In genomic region chr14:23469906-23470403, GRCh38 we compare ENCODE assay signal across 8 cellular contexts. TPM values are rescaled to one million over a fixed set of nuclear protein-coding genes. Genes with fewer than 3 reads are reported as not detected.
DNase-seq lines count a peak whose midpoint lies in the region; ATAC-seq and TF ChIP-seq lines count a peak whose summit lies in the region.

No MANE protein-coding gene starts in this region.

- no peaks in the 10 kb centered on the region for H4K20me1 ChIP-seq in OCI-LY7 (ENCODE audit: insufficient read depth, low read length)

- H3K36me3 Mint-ChIP-seq in stimulated activated effector memory CD8-positive, alpha-beta T cell treated with anti-CD3 and anti-CD28 coated beads, Interleukin-12 subunit alpha, Interleukin-12 subunit beta, amount 100 ng/mL, for 72 hours, result no peaks in the 10 kb centered on the region

- BruUV-seq in OCI-LY7 (replicated peaks; lab: Mats Ljungman, UMichigan), result TSS peak; percentile 89

- no peak overlapping the region for H3K4me3 Mint-ChIP-seq in stimulated activated effector memory CD8-positive, alpha-beta T cell treated with anti-CD3 and anti-CD28 coated beads, Interleukin-12 subunit alpha, Interleukin-12 subunit beta, amount 100 ng/mL, for 72 hours

- H3K9me3 ChIP-seq in OCI-LY7 (ENCODE audit: low read length), result peaks cover 9% of the 10 kb centered on the region

- H3K4me1 Mint-ChIP-seq in stimulated activated effector memory CD8-positive, alpha-beta T cell treated with anti-CD3 and anti-CD28 coated beads, Interleukin-12 subunit alpha, Interleukin-12 subunit beta, amount 100 ng/mL, for 72 hours, result peaks cover 6% of the 10 kb centered on the region

- TF ChIP-seq CTCF in OCI-LY7 (conservative IDR thresholded peaks at IDR 0.05; ENCODE audit: low read length) (no peak), fibroblast of villous mesenchyme (IDR thresholded peaks at IDR 0.05; ENCODE audit: insufficient read depth, low read depth, low read length) (no peak)

- H3K9me3 Mint-ChIP-seq in stimulated activated effector memory CD8-positive, alpha-beta T cell treated with anti-CD3 and anti-CD28 coated beads, Interleukin-12 subunit alpha, Interleukin-12 subunit beta, amount 100 ng/mL, for 72 hours, result no peaks in the 10 kb centered on the region

- intact Hi-C loops in OCI-LY7 (cut with micrococcal nuclease; ENCODE audit: unreplicated experiment), result loop anchor here (5.0 kb wide), 1 partner anchor 148 kb away; the partner anchor contains the start of gene PABPN1

- peak overlapping the region; percentile 97; the same call in 1 of the 2 replicates for H2AFZ ChIP-seq in OCI-LY7 (ENCODE audit: low read length)

- peak; percentile 4 to 5 for ATAC-seq in activated CD4-positive, CD25-positive, alpha-beta regulatory T cell treated with anti-CD3 and anti-CD28 coated beads, Interleukin-2, amount 50 U/mL, for 24 hours
- peak; percentile 9 for ATAC-seq in stimulated activated effector memory CD8-positive, alpha-beta T cell treated with anti-CD3 and anti-CD28 coated beads, Interleukin-12 subunit alpha, Interleukin-12 subunit beta, amount 100 ng/mL, for 72 hours
- no peak for ATAC-seq in HG02763 (IDR thresholded peaks at IDR 0.05; ENCODE audit: unreplicated experiment)

- H3K79me2 ChIP-seq in OCI-LY7 (ENCODE audit: insufficient read depth, low read depth, low read length), result peaks cover 20% of the 10 kb centered on the region

- H3K36me3 ChIP-seq in OCI-LY7 (ENCODE audit: insufficient read depth, low read length), result peaks cover 37% of the 10 kb centered on the region

- POLR2A ChIA-PET in OCI-LY7 (lab: Charles Lee), result interaction anchor here (1.1 kb wide), 1 partner anchor 91 kb away, joined by 3 read pairs; no protein-coding TSS in a partner anchor

- H3K4me1 ChIP-seq in OCI-LY7 (ENCODE audit: insufficient read depth, low read length, poor library complexity, severe bottlenecking), result peaks cover 10% of the 10 kb centered on the region

- H3K4me2 ChIP-seq in OCI-LY7 (ENCODE audit: low read length), result peak overlapping the region; percentile 66

- CTCF ChIA-PET in OCI-LY7 (lab: Charles Lee; ENCODE audit: unreplicated experiment), result no interaction called here

- peak overlapping the region; percentile 77 for H3K4me3 ChIP-seq in OCI-LY7 (ENCODE audit: low read depth, low read length, poor library complexity, severe bottlenecking)
- peak overlapping the region; percentile 92 for H3K4me3 ChIP-seq in fibroblast of villous mesenchyme (ENCODE audit: low read depth, low read length)

- H3K27ac Mint-ChIP-seq in stimulated activated effector memory CD8-positive, alpha-beta T cell treated with anti-CD3 and anti-CD28 coated beads, Interleukin-12 subunit alpha, Interleukin-12 subunit beta, amount 100 ng/mL, for 72 hours, result no peak overlapping the region

- DNase-seq in activated CD4-positive, CD25-positive, alpha-beta regulatory T cell treated with anti-CD3 and anti-CD28 coated beads, Interleukin-2, amount 50 U/mL, for 72 hours, result no peak
- no peak for DNase-seq in OCI-LY7 (ENCODE audit: low spot score)
- no peak for DNase-seq in fibroblast of villous mesenchyme (ENCODE audit: low read depth)
- no peak for DNase-seq in stimulated activated effector memory CD8-positive, alpha-beta T cell treated with anti-CD3 and anti-CD28 coated beads, Interleukin-12 subunit alpha, Interleukin-12 subunit beta, amount 100 ng/mL, for 72 hours (ENCODE audit: low spot score in 2 of 2)
- DNase-seq in middle frontal gyrus (ENCODE audit: extremely low spot score, low spot score), result no peak
- no peak for DNase-seq in Ammon's horn (ENCODE audit: low spot score)

- peak overlapping the region; percentile 21 for H3K27ac ChIP-seq in OCI-LY7 (ENCODE audit: low read depth, low read length, poor library complexity, severe bottlenecking)

- no peaks in the 10 kb centered on the region for H3K9me2 ChIP-seq in OCI-LY7 (ENCODE audit: insufficient read depth, low read length)

RNA-seq across cellular contexts. Expression of gene NGDN, which starts 0.5 kb away (rescaled TPM):
- total RNA-seq in OCI-LY7 (2014; rRNA removed; shearing (Covaris generic)), result 53.6 and 87.1 TPM in 2 replicates
- total RNA-seq in OCI-LY7 (2022), result 48.7 and 57.5 TPM in 2 replicates
- total RNA-seq in fibroblast of villous mesenchyme, result 41.9 and 44.8 TPM in 2 replicates

RNA-seq across cellular contexts. Expression of gene MYH7, which starts 34.5 kb away (rescaled TPM):
- total RNA-seq in OCI-LY7 (2014; rRNA removed; shearing (Covaris generic)), result not detected in 2 replicates
- total RNA-seq in OCI-LY7 (2022) (not detected in 2 replicates), fibroblast of villous mesenchyme (not detected in 2 replicates)
